9 cellular contexts compared by ENCODE assay signal in the genomic region with DNA sequence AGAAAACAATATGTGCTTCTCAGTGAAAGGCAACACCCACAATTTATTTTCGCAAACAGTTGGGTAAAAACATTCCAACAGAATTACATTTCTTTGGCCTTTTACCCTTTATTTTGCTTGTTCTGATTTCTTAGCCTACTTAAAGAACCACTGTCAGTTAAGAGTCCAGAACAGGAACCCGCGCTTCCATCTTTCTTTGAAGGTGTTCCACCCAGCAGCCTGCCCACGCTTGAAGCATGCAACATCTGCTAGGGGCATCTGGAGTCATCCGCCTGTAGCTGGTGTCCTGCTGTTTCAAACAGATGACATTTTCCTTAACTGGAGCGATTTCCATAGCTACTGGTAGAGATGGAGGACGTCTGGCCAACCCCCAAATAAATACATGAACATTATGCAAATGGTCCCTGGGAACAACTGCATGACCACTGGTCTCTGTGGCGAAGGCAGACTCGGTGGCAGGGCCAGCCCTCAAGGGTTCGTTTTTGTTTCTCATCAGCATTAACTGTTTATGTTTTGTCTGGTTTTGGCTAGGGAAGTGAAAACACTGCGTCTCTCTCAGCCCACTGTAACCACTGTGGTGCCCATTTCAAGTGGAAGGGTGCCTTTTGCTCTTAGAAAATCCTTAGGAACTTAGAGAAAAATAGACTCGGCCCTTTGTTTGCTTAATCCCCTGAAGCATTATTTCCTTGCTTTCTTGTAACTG. TPM values are rescaled to one million over a fixed set of nuclear protein-coding genes. Genes with fewer than 3 reads are reported as not detected.
DNase-seq lines count a peak whose midpoint lies in the region; ATAC-seq, FAIRE-seq and TF ChIP-seq lines count a peak whose summit lies in the region.
"Had no signal": no experiment of that assay in that cellular context is flagged by ENCODE, and none has a peak within 500 bp of the region (broad histone marks: within the 10 kb centered on the region; RNA-seq: fewer than 3 reads in every experiment).

No MANE protein-coding gene starts in this region.

- in situ Hi-C loops in GM12878 (cut with MboI) = no loop called here

- SMC1A ChIA-PET in GM12878 (lab: Charles Lee; ENCODE audit: uncharacterized antibody, unreplicated experiment) = interaction anchor here (1.5 kb wide), 1 partner anchor 23 kb away, joined by 4 read pairs; no protein-coding TSS in a partner anchor

- H3K79me2 ChIP-seq in GM12878 (ENCODE audit: control insufficient read depth, insufficient read depth, low read length) = no peaks in the 10 kb centered on the region

- peak overlapping the region; percentile 33; the same call in 1 of the 2 replicates for H3K4me2 ChIP-seq in GM12878 (ENCODE audit: control insufficient read depth, insufficient read depth)

- no peak for TF ChIP-seq POLR2A in GM12878 (IDR thresholded peaks at IDR 0.05; ENCODE audit: low read depth, low read length)

- ATAC-seq in HG03060 (IDR thresholded peaks at IDR 0.05; ENCODE audit: low read depth, unreplicated experiment) (peak; percentile 56), GM12878 (peak; percentile 94)

- no peak for TF ChIP-seq CTCF in GM12878 (IDR thresholded peaks at IDR 0.05 in 2 of 3, conservative IDR thresholded peaks at IDR 0.05 in 1 of 3; ENCODE audit: control insufficient read depth in 2 of 3, extremely low read depth in 1 of 3, insufficient read depth in 1 of 3, low read depth in 3 of 3, low read length in 3 of 3)

- H3K27me3 ChIP-seq in GM12878 (replicated peaks in 1 of 2; ENCODE audit: control insufficient read depth in 2 of 2, insufficient read depth in 2 of 2, low read length in 1 of 2) (0 out of 4 replicates have a peak, but pooled peaks cover 0 to 3% of the 10 kb centered on the region in 2 experiments), skeletal muscle tissue (ENCODE audit: control insufficient read depth in 3 of 3, insufficient read depth in 3 of 3, low read length in 3 of 3) (no peaks in the 10 kb centered on the region)

- no TSS peak for BruUV-seq in GM12878 (replicated peaks; lab: Mats Ljungman, UMichigan)

- intact Hi-C loops in GM12878 (cut with micrococcal nuclease; ENCODE audit: unreplicated experiment) (no loop called here), posterior cingulate gyrus (cut with DNase I) (no loop called here)

- TF ChIP-seq EP300 in GM12878 (IDR thresholded peaks at IDR 0.05; ENCODE audit: borderline replicate concordance in 1 of 2, control insufficient read depth in 1 of 2, low read depth in 2 of 2, low read length in 2 of 2) = no peak

- TF ChIP-seq RAD21 in GM12878 (IDR thresholded peaks at IDR 0.05; ENCODE audit: insufficient read depth, low read depth, low read length) = no peak

- RAD21 ChIA-PET in GM12878 (lab: Charles Lee; ENCODE audit: unreplicated experiment) = interaction anchor here (2.7 to 3.0 kb wide), 2 partner anchors 22 to 105 kb away, joined by 11 to 13 read pairs; no protein-coding TSS in a partner anchor

- no peak overlapping the region for H3K9ac ChIP-seq in GM12878 (ENCODE audit: control insufficient read depth, insufficient read depth, low read length)
- H3K9ac ChIP-seq in skeletal muscle tissue (ENCODE audit: low read depth in 1 of 3, low read length in 3 of 3) = no peak overlapping the region

- H3K36me3 ChIP-seq in GM12878 (ENCODE audit: control insufficient read depth in 2 of 2, insufficient read depth in 2 of 2, low read length in 1 of 2) = no peaks in the 10 kb centered on the region
- peaks cover 0 to 4% (median 0%) of the 10 kb centered on the region in 3 donors for H3K36me3 ChIP-seq in skeletal muscle tissue (ENCODE audit: control insufficient read depth in 3 of 3, insufficient read depth in 3 of 3, low read length in 3 of 3)

- H3K4me3 ChIP-seq in GM12878 = no peak overlapping the region
- no peak overlapping the region for H3K4me3 ChIP-seq in skeletal muscle tissue (ENCODE audit: low read length in 3 of 3)
- H3K4me3 ChIP-seq: skin epidermis had no signal

- no peaks in the 10 kb centered on the region; the same call in 1 of the 2 replicates for H3K4me1 ChIP-seq in GM12878 (ENCODE audit: control insufficient read depth, insufficient read depth, low read length)
- peaks cover 0 to 12% (median 5%) of the 10 kb centered on the region in 3 donors for H3K4me1 ChIP-seq in skeletal muscle tissue (ENCODE audit: control insufficient read depth in 3 of 3, insufficient read depth in 3 of 3, low read length in 3 of 3)

- FAIRE-seq in GM12878 (lab: Jason Lieb, UNC) = peak; percentile 7

- H3K27ac ChIP-seq in GM12878 (ENCODE audit: control insufficient read depth, insufficient read depth) = no peak overlapping the region
- peak overlapping the region; percentile 54 for H3K27ac ChIP-seq in skeletal muscle tissue (ENCODE audit: low read depth, low read length)

- whole genome bisulfite sequencing in GM12878 (ENCODE audit: insufficient coverage, insufficient replicate concordance, low lambda C conversion rate, missing lambda C conversion rate) = 32% methylated on average over 12 of the region's 12 CpGs

- peak; percentile 48 for DNase-seq in GM19240 (ENCODE audit: insufficient read length, low spot score)
- DNase-seq in GM12878 (ENCODE audit: low read depth, low spot score) = peak; percentile 7
- no peak for DNase-seq in activated gamma-delta T cell (lab: John Stamatoyannopoulos, UW)
- no peak for DNase-seq in superior temporal gyrus (ENCODE audit: extremely low spot score)
- DNase-seq in posterior cingulate gyrus = no peak
- DNase-seq in activated gamma-delta T cell treated with Interleukin-2 at 50 U/mL for 16 hours = no peak

- CTCF ChIA-PET in GM12878 (lab: Yijun Ruan, JAX) = no interaction called here

- H2AFZ ChIP-seq in GM12878 (ENCODE audit: control insufficient read depth, low read depth, low read length) = no peak overlapping the region

- POLR2A ChIA-PET in GM12878 (lab: Charles Lee) = no interaction called here

- no peaks in the 10 kb centered on the region for H4K20me1 ChIP-seq in GM12878 (ENCODE audit: control insufficient read depth, insufficient read depth)

- H3K9me3 ChIP-seq in GM12878 (replicated peaks; ENCODE audit: control insufficient read depth, insufficient read depth, low read length) = no peaks in the 10 kb centered on the region; the same call in 2 of the 3 replicates
- H3K9me3 ChIP-seq in skeletal muscle tissue (ENCODE audit: control insufficient read depth in 3 of 3, low read length in 3 of 3) = no peaks in the 10 kb centered on the region

TF ChIP-seq in GM12878, 131 proteins besides CTCF, POLR2A, EP300 and RAD21 (continues in another document):
- TF ChIP-seq POU2F2 (IDR thresholded peaks at IDR 0.05; ENCODE audit: borderline replicate concordance, low read depth, low read length) (peak; percentile 67; the same call in 1 of the 3 replicates), HDAC2 (IDR thresholded peaks at IDR 0.05) (no peak), CHD4 (IDR thresholded peaks at IDR 0.05) (no peak), BHLHE40 (IDR thresholded peaks at IDR 0.05; ENCODE audit: borderline replicate concordance in 1 of 2, low read depth in 2 of 2, low read length in 1 of 2) (0 out of 4 replicates have a peak, but pooled peaks of 1 of the 2 experiments have one; percentile 22), SKIL (IDR thresholded peaks at IDR 0.05; ENCODE audit: low read depth, poor library complexity, severe bottlenecking) (peak; percentile 34), ZBED1 (IDR thresholded peaks at IDR 0.05; ENCODE audit: borderline replicate concordance) (no peak), DPF2 (IDR thresholded peaks at IDR 0.05) (peak; percentile 29; the same call in 1 of the 2 replicates), MTA3 (IDR thresholded peaks at IDR 0.05; ENCODE audit: borderline replicate concordance, low read length) (no peak), SREBF1 (IDR thresholded peaks at IDR 0.05; ENCODE audit: low read length) (no peak), RUNX3 (IDR thresholded peaks at IDR 0.05; ENCODE audit: low read length) (peak; percentile 32; the same call in 1 of the 2 replicates)

RNA-seq across cellular contexts. Expression of gene LAMA4, which starts 51.6 kb away (rescaled TPM):
- 0.73 TPM in 1 of 2 replicates, not detected in the other for total RNA-seq in GM12878 (2013; cell fraction: nucleolus; rRNA removed)
- not detected in 2 replicates for total RNA-seq in GM12878 (2014; rRNA removed)
- total RNA-seq in GM12878 (2014; rRNA removed; fragmentation: Illumina TruSeq; extraction: Trizol) = not detected in 2 replicates
- 0.21 and 0.27 TPM in 2 replicates for total RNA-seq in GM12878 (2021)
- polyA plus RNA-seq in GM12878 (2011; ENCODE audit: low read depth) = not detected
- not detected in 2 replicates for polyA plus RNA-seq in GM12878 (2011; rRNA removed)
- polyA plus RNA-seq in GM12878 (2011; cell fraction: cytosol; rRNA removed) = 0.15 TPM in 1 of 2 replicates, not detected in the other
- not detected in 2 replicates for polyA plus RNA-seq in GM12878 (2011; cell fraction: nucleus; rRNA removed)
- 0.09 TPM in 1 of 2 replicates, not detected in the other for polyA plus RNA-seq in GM12878 (2012)
- polyA plus RNA-seq in GM12878 (2014; fragmentation: Illumina TruSeq; extraction: Trizol) = not detected in 2 replicates
- polyA plus RNA-seq in GM12878 (2014; fragmentation: Nextera tagmentation; extraction: Ambion mirVana) = not detected
- not detected in 2 replicates for polyA plus RNA-seq in GM12878 (2014; rRNA removed)
- under 1 TPM; 0.11 to 0.14 TPM for polyA plus RNA-seq in GM12878 (2016; fragmentation: Nextera tagmentation; extraction: Ambion mirVana)
- polyA minus RNA-seq in GM12878 (2011; rRNA and poly(A)+ RNA removed) = not detected in 2 replicates
- not detected in 2 replicates for polyA minus RNA-seq in GM12878 (2011; cell fraction: cytosol; rRNA and poly(A)+ RNA removed)
- not detected in 2 replicates for polyA minus RNA-seq in GM12878 (2011; cell fraction: nucleus; rRNA and poly(A)+ RNA removed)
- 248 TPM for total RNA-seq in skeletal muscle tissue

Comparison
In these comparisons a context has a peak if more than half of its experiments do, and no peak if none do; other contexts are left out.
1. DNase-seq: peak in GM19240 (single experiment) and GM12878 (single experiment); none in activated gamma-delta T cell (single experiment), superior temporal gyrus (single experiment), posterior cingulate gyrus (0 of 10) and activated gamma-delta T cell treated with Interleukin-2 at 50 U/mL for 16 hours (single experiment).
2. RNA of gene LAMA4, which starts 51.6 kb away (total RNA-seq): 248 TPM in skeletal muscle tissue (single experiment); 0.21 to 0.73 TPM in GM12878; every median in the first group is over 100 times any median in the second.